In genomic region chr15:74127255-74127953, GRCh38 we compare ENCODE assay signal across 8 cellular contexts. TPM values are rescaled to one million over a fixed set of nuclear protein-coding genes. Genes with fewer than 3 reads are reported as not detected.
DNase-seq lines count a peak whose midpoint lies in the region; ATAC-seq and TF ChIP-seq lines count a peak whose summit lies in the region.

No MANE protein-coding gene starts in this region.

- H3K4me3 Mint-ChIP-seq in CD4-positive, alpha-beta T cell = peak overlapping the region; percentile 48
- peak overlapping the region; percentile 65 for H3K4me3 Mint-ChIP-seq in chondrocyte (ENCODE audit: unreplicated experiment)

- CTCF ChIA-PET in CD4-positive, alpha-beta T cell (lab: Charles Lee) = no interaction called here
- CTCF ChIA-PET in HEK293T (lab: Yijun Ruan, JAX) = interaction anchor here (0.5 to 5.8 kb wide), 13 partner anchors 11 to 195 kb away, joined by 3 to 46 read pairs (median 4); partner anchors contain the start of gene STRA6

- H3K27me3 ChIP-seq in CD4-positive, alpha-beta T cell (ENCODE audit: control insufficient read depth, insufficient read depth, low read length) = peaks cover 64% of the 10 kb centered on the region

- H3K4me1 Mint-ChIP-seq in CD4-positive, alpha-beta T cell (ENCODE audit: low read depth) = peaks cover 25% of the 10 kb centered on the region
- H3K4me1 Mint-ChIP-seq in chondrocyte (ENCODE audit: low read depth) = peaks cover 32% of the 10 kb centered on the region

- no peaks in the 10 kb centered on the region for H3K36me3 Mint-ChIP-seq in CD4-positive, alpha-beta T cell (ENCODE audit: low read depth)
- H3K36me3 Mint-ChIP-seq in chondrocyte (ENCODE audit: low read depth) = peaks cover 2% of the 10 kb centered on the region

- H3K27ac ChIP-seq in CD4-positive, alpha-beta T cell (ENCODE audit: low read depth, low read length) = no peak overlapping the region

- H3K27me3 Mint-ChIP-seq in CD4-positive, alpha-beta T cell = peaks cover 95% of the 10 kb centered on the region
- peaks cover 36% of the 10 kb centered on the region for H3K27me3 Mint-ChIP-seq in chondrocyte (ENCODE audit: low read depth)

- peak; percentile 67 to 87 (median 78) for DNase-seq in CD4-positive, alpha-beta T cell
- peak; percentile 91 for DNase-seq in HEK293T (ENCODE audit: extremely low spot score)
- DNase-seq in NCI-H446 treated with DMSO at 0.1 percent for 48 hours (lab: John Stamatoyannopoulos, UW) = peak; percentile 62
- peak; percentile 94 for DNase-seq in activated CD4-positive, alpha-beta T cell treated with anti-CD3 and anti-CD28 coated beads for 48 hours
- no peak for DNase-seq in chondrocyte (ENCODE audit: low spot score)
- peak; percentile 95 for DNase-seq in left kidney (ENCODE audit: low read depth, low spot score)
- DNase-seq in stimulated activated CD4-positive, alpha-beta T cell treated with anti-CD3 and anti-CD28 coated beads, Interleukin-1b, Interleukin-23, amount 100 ng/mL, for 4 hours (ENCODE audit: low read depth in 2 of 2) = peak; percentile 80 to 88

- no peaks in the 10 kb centered on the region for H3K9me3 ChIP-seq in CD4-positive, alpha-beta T cell (ENCODE audit: control insufficient read depth, low read length)

- peak; percentile 96 for TF ChIP-seq CTCF in CD4-positive, alpha-beta T cell (IDR thresholded peaks at IDR 0.05)
- TF ChIP-seq CTCF in chondrocyte (IDR thresholded peaks at IDR 0.05) = peak; percentile 100

- intact Hi-C loops in CD4-positive, alpha-beta T cell (cut with DNase I, micrococcal nuclease) = loop anchor here (1.0 to 5.0 kb wide), 4 partner anchors 155 to 195 kb away; no protein-coding TSS in a partner anchor

- POLR2A ChIA-PET in CD4-positive, alpha-beta T cell (lab: Charles Lee) = no interaction called here
- POLR2A ChIA-PET in HEK293T (lab: Yijun Ruan, JAX) = interaction anchor here (1.0 kb wide), 2 partner anchors 82 to 193 kb away, joined by 3 read pairs; no protein-coding TSS in a partner anchor

- peak; percentile 92 for ATAC-seq in CD4-positive, alpha-beta T cell (ENCODE audit: poor library complexity)
- ATAC-seq in GM21423 (IDR thresholded peaks at IDR 0.05; ENCODE audit: unreplicated experiment) = no peak

- H3K9me3 Mint-ChIP-seq in CD4-positive, alpha-beta T cell = no peaks in the 10 kb centered on the region
- H3K9me3 Mint-ChIP-seq in chondrocyte (ENCODE audit: low read depth) = no peaks in the 10 kb centered on the region

- no peak overlapping the region for H3K27ac Mint-ChIP-seq in CD4-positive, alpha-beta T cell
- H3K27ac Mint-ChIP-seq in chondrocyte (ENCODE audit: unreplicated experiment) = no peak overlapping the region

TF ChIP-seq in HEK293T, 16 proteins besides CTCF, POLR2A, EP300 and RAD21:
- TF ChIP-seq FOXA1 (IDR thresholded peaks at IDR 0.05) = no peak
- no peak for TF ChIP-seq FOXK2 (IDR thresholded peaks at IDR 0.05)
- no peak for TF ChIP-seq FOXM1 (IDR thresholded peaks at IDR 0.05; ENCODE audit: borderline replicate concordance)
- no peak for TF ChIP-seq SUZ12 (IDR thresholded peaks at IDR 0.05)
- TF ChIP-seq HDGF (IDR thresholded peaks at IDR 0.05; ENCODE audit: borderline replicate concordance) = no peak
- TF ChIP-seq CTBP1 (IDR thresholded peaks at IDR 0.05; ENCODE audit: borderline replicate concordance) = no peak
- TF ChIP-seq TARDBP (IDR thresholded peaks at IDR 0.05) = no peak
- no peak for TF ChIP-seq ARNT (IDR thresholded peaks at IDR 0.05)
- no peak for TF ChIP-seq L3MBTL2 (conservative IDR thresholded peaks at IDR 0.05)
- no peak for TF ChIP-seq ELF4 (IDR thresholded peaks at IDR 0.05)
- TF ChIP-seq BHLHE40 (IDR thresholded peaks at IDR 0.05; ENCODE audit: borderline replicate concordance) = no peak
- no peak for TF ChIP-seq NFRKB (IDR thresholded peaks at IDR 0.05)
- no peak for TF ChIP-seq SP1 (IDR thresholded peaks at IDR 0.05)

RNA-seq across cellular contexts. Expression of gene ISLR2, which starts 3.0 kb away (rescaled TPM):
- total RNA-seq in CD4-positive, alpha-beta T cell = not detected
- total RNA-seq in chondrocyte = 2.9 to 4.9 TPM (median 3.2 TPM) in 3 replicates

RNA-seq across cellular contexts. Expression of gene GOLGA6A, which starts 45.1 kb away (rescaled TPM):
- under 1 TPM; 0.16 to 0.42 TPM for total RNA-seq in CD4-positive, alpha-beta T cell
- 0.12 to 0.46 TPM in 2 of 3 replicates, not detected in the other for total RNA-seq in chondrocyte

RNA-seq across cellular contexts. Expression of gene ISLR, which starts 46.1 kb away (rescaled TPM):
- not detected for total RNA-seq in CD4-positive, alpha-beta T cell
- 49.6 to 143 TPM (median 53.3 TPM) in 3 replicates for total RNA-seq in chondrocyte

Comparison
In these comparisons a context has a peak if more than half of its experiments do, and no peak if none do; other contexts are left out.
1. RNA of gene ISLR, which starts 46.1 kb away (total RNA-seq): 49.6 to 143 TPM in chondrocyte; not detected in CD4-positive, alpha-beta T cell; every median in the first group is over 10 times any median in the second.